Comparison of ENCODE assay signal across 18 cellular contexts in the genomic region with DNA sequence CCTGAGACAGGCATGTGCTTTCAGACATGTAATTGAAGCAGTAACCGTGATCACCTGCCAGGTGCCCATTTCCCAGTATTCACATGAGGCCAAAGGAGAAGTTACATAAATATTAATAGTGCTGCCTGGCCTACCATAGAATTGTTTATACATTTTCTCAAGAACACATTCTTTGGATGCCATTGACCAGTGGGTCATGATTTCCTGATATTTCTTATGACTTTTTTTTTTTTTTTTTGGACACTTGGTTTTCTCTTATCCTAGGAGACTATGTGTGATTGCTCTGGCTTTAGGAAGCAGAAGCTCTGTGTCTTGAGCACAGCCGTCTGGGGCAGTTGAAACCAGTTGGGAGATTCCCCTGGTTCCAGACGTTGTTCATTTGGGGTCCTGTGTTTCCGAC.
DNase-seq lines count a peak whose midpoint lies in the region; ATAC-seq, FAIRE-seq and TF ChIP-seq lines count a peak whose summit lies in the region.
"Had no signal": no experiment of that assay in that cellular context is flagged by ENCODE, and none has a peak within 500 bp of the region (broad histone marks: within the 10 kb centered on the region; RNA-seq: fewer than 3 reads in every experiment).

No MANE protein-coding gene starts in this region.

- intact Hi-C loops in endothelial cell of umbilical vein (cut with micrococcal nuclease) = no loop called here

- POLR2A ChIA-PET in endothelial cell of umbilical vein (lab: Charles Lee) = no interaction called here

- TF ChIP-seq POLR2A in endothelial cell of umbilical vein (IDR thresholded peaks at IDR 0.05; ENCODE audit: low read depth, low read length) = no peak

- H3K23ac ChIP-seq in mesenchymal stem cell (ENCODE audit: low read length in 2 of 2) = no peak overlapping the region

- H3K9ac ChIP-seq in endothelial cell of umbilical vein (replicated peaks; ENCODE audit: extremely low read depth, insufficient read depth, low read length) (no peak overlapping the region), mesenchymal stem cell (ENCODE audit: low read length) (no peak overlapping the region)

- H2BK5ac ChIP-seq in mesenchymal stem cell (ENCODE audit: low read depth, low read length, poor library complexity, severe bottlenecking) = no peak overlapping the region

- peak overlapping the region in 1 of 2 experiments; percentile 68 for H3K18ac ChIP-seq in mesenchymal stem cell (ENCODE audit: low read depth in 1 of 2, low read length in 2 of 2)

- peaks cover 2% of the 10 kb centered on the region for H3K79me1 ChIP-seq in mesenchymal stem cell (replicated peaks; ENCODE audit: low read length, poor library complexity, severe bottlenecking)

- H3K4me2 ChIP-seq in endothelial cell of umbilical vein (ENCODE audit: insufficient read depth, low read length) (no peak overlapping the region), mesenchymal stem cell (ENCODE audit: low read length, poor library complexity, severe bottlenecking) (no peak overlapping the region)

- H3K27ac ChIP-seq in endothelial cell of umbilical vein (ENCODE audit: insufficient read depth, low read depth, low read length) = no peak overlapping the region
- peak overlapping the region; percentile 12 for H3K27ac ChIP-seq in mesenchymal stem cell (ENCODE audit: low read length, poor library complexity, severe bottlenecking)
- H3K27ac ChIP-seq: esophagus squamous epithelium, vagina had no signal

- H3K14ac ChIP-seq in mesenchymal stem cell (ENCODE audit: low read length in 2 of 2) = no peak overlapping the region

- CTCF ChIA-PET in endothelial cell of umbilical vein (lab: Charles Lee) = no interaction called here

- no peaks in the 10 kb centered on the region for H3K4me1 Mint-ChIP-seq in activated T-cell treated with anti-CD3 and anti-CD28 coated beads, Interleukin-2, amount 50 U/mL, for 4 hours (ENCODE audit: low read depth)
- H3K4me1 Mint-ChIP-seq: activated CD8-positive, alpha-beta memory T cell treated with anti-CD3 and anti-CD28 coated beads, Interleukin-2, amount 10 ng/mL, durations not matched to agents 7 days and 5 days had no signal

- H2BK15ac ChIP-seq in mesenchymal stem cell (ENCODE audit: low read depth, poor library complexity, severe bottlenecking) = peak overlapping the region; percentile 56

- no peaks in the 10 kb centered on the region for H3K9me1 ChIP-seq in endothelial cell of umbilical vein (replicated peaks; ENCODE audit: control insufficient read depth, extremely low read depth, insufficient read depth, low read length)

- H3K4me1 ChIP-seq in endothelial cell of umbilical vein (ENCODE audit: control insufficient read depth, extremely low read depth, insufficient read depth, low read length) = peaks cover 2% of the 10 kb centered on the region
- H3K4me1 ChIP-seq in mesenchymal stem cell (ENCODE audit: control insufficient read depth, insufficient read depth, low read depth, low read length) = peaks cover 13% of the 10 kb centered on the region

- 66% methylated on average over 4 of the region's 4 CpGs for WGBS in mesenchymal stem cell

- H3K4me3 ChIP-seq in endothelial cell of umbilical vein (replicated peaks in 1 of 3; ENCODE audit: insufficient read depth in 1 of 3, low read depth in 1 of 3, low read length in 3 of 3) (no peak overlapping the region), mesenchymal stem cell (ENCODE audit: insufficient read depth in 1 of 2, low read depth in 1 of 2, low read length in 2 of 2) (no peak overlapping the region)
- H3K4me3 ChIP-seq: esophagus squamous epithelium, vagina had no signal

- ATAC-seq in activated T-cell treated with anti-CD3 and anti-CD28 coated beads, Interleukin-2, amount 50 U/mL, for 4 hours = no peak
- no peak for ATAC-seq in GM19023 (IDR thresholded peaks at IDR 0.05; ENCODE audit: unreplicated experiment)
- ATAC-seq: activated CD8-positive, alpha-beta memory T cell treated with anti-CD3 and anti-CD28 coated beads, Interleukin-2, amount 10 ng/mL, durations not matched to agents 7 days and 5 days had no signal

- H3K27me3 ChIP-seq in endothelial cell of umbilical vein (ENCODE audit: control insufficient read depth in 2 of 2, insufficient read depth in 2 of 2, low read length in 2 of 2) (no peaks in the 10 kb centered on the region), mesenchymal stem cell (ENCODE audit: control insufficient read depth in 1 of 2, insufficient read depth in 1 of 2, low read length in 2 of 2) (no peaks in the 10 kb centered on the region)
- H3K27me3 ChIP-seq: esophagus squamous epithelium, vagina had no signal

- H2AFZ ChIP-seq in endothelial cell of umbilical vein (ENCODE audit: low read depth, low read length) (no peak overlapping the region), mesenchymal stem cell (ENCODE audit: low read depth, low read length) (no peak overlapping the region)

- no peak for FAIRE-seq in HTR-8/SVneo (lab: Jason Lieb, UNC)
- FAIRE-seq in endothelial cell of umbilical vein (lab: Jason Lieb, UNC) = no peak

- no TSS peak for BruUV-seq in endothelial cell of umbilical vein (replicated peaks; lab: Mats Ljungman, UMichigan)

- no peaks in the 10 kb centered on the region for H3K79me2 ChIP-seq in endothelial cell of umbilical vein (ENCODE audit: control insufficient read depth, insufficient read depth, low read length)

- H4K20me1 ChIP-seq in endothelial cell of umbilical vein (replicated peaks; ENCODE audit: control insufficient read depth, extremely low read depth, insufficient read depth, low read length) = no peaks in the 10 kb centered on the region

- H2BK12ac ChIP-seq in mesenchymal stem cell (ENCODE audit: low read length in 2 of 2) = peak overlapping the region in 1 of 2 experiments; percentile 68

- peak; percentile 28 for DNase-seq in AG09319 (ENCODE audit: extremely low read depth, low read depth)
- DNase-seq in HTR-8/SVneo (ENCODE audit: insufficient read length, low spot score) = peak; percentile 5
- peak; percentile 53 for DNase-seq in endothelial cell of umbilical vein (ENCODE audit: low read depth, low spot score)
- peak; percentile 43 for DNase-seq in mesenchymal stem cell
- DNase-seq in cortex of kidney (lab: John Stamatoyannopoulos, UW) = no peak
- no peak for DNase-seq in activated T-cell treated with anti-CD3 and anti-CD28 coated beads, Interleukin-2, amount 50 U/mL, for 4 hours
- no peak for DNase-seq in NOMO-1 treated with dmso at 0.1 percent for 144 hours (lab: John Stamatoyannopoulos, UW; ENCODE audit: unreplicated experiment)
- DNase-seq: activated CD4-positive, CD25-positive, alpha-beta regulatory T cell treated with anti-CD3 and anti-CD28 coated beads, Interleukin-2, amount 50 U/mL, for 72 hours; activated CD8-positive, alpha-beta memory T cell treated with anti-CD3 and anti-CD28 coated beads, Interleukin-2, amount 10 ng/mL, durations not matched to agents 7 days and 5 days; activated effector memory CD4-positive, alpha-beta T cell treated with anti-CD3 and anti-CD28 coated beads, Interleukin-2, amount 50 U/mL, for 16 hours; AML-193; aorta; esophagus squamous epithelium; NCI-H1436 treated with DMSO at 0.1 percent for 48 hours; nephron progenitor cell had no signal

- no peak overlapping the region for H3K4me3 Mint-ChIP-seq in activated T-cell treated with anti-CD3 and anti-CD28 coated beads, Interleukin-2, amount 50 U/mL, for 4 hours
- H3K4me3 Mint-ChIP-seq: activated CD8-positive, alpha-beta memory T cell treated with anti-CD3 and anti-CD28 coated beads, Interleukin-2, amount 10 ng/mL, durations not matched to agents 7 days and 5 days; nephron progenitor cell; T-helper 2 cell treated with Interferon-gamma antibody and Interleukin-4, amounts not matched to agents 5 μg/mL and 100 μg/mL, for 36 hours had no signal

- H2BK120ac ChIP-seq in mesenchymal stem cell (ENCODE audit: low read depth, low read length) = no peak overlapping the region

- dilution Hi-C loops in endothelial cell of umbilical vein (cut with MboI; ENCODE audit: extremely low pct_ligation_motif_present, low sequenced_read_pairs) = no loop called here

- H3K9me3 ChIP-seq in endothelial cell of umbilical vein (replicated peaks; ENCODE audit: control insufficient read depth, insufficient read depth, low read length) (no peaks in the 10 kb centered on the region), mesenchymal stem cell (ENCODE audit: control insufficient read depth, low read length) (no peaks in the 10 kb centered on the region)
- H3K9me3 ChIP-seq: esophagus squamous epithelium, vagina had no signal

- H3K27me3 Mint-ChIP-seq in activated T-cell treated with anti-CD3 and anti-CD28 coated beads, Interleukin-2, amount 50 U/mL, for 4 hours (ENCODE audit: low read depth) = no peaks in the 10 kb centered on the region
- H3K27me3 Mint-ChIP-seq: activated CD8-positive, alpha-beta memory T cell treated with anti-CD3 and anti-CD28 coated beads, Interleukin-2, amount 10 ng/mL, durations not matched to agents 7 days and 5 days had no signal

- no peaks in the 10 kb centered on the region for H3K36me3 Mint-ChIP-seq in activated T-cell treated with anti-CD3 and anti-CD28 coated beads, Interleukin-2, amount 50 U/mL, for 4 hours (ENCODE audit: insufficient read depth)
- H3K36me3 Mint-ChIP-seq: activated CD8-positive, alpha-beta memory T cell treated with anti-CD3 and anti-CD28 coated beads, Interleukin-2, amount 10 ng/mL, durations not matched to agents 7 days and 5 days had no signal

- H3K4ac ChIP-seq in mesenchymal stem cell (ENCODE audit: low read depth in 1 of 2, low read length in 2 of 2) = peak overlapping the region in 1 of 2 experiments; percentile 1

- peaks cover 0 to 2% of the 10 kb centered on the region in 2 experiments for H3K36me3 ChIP-seq in endothelial cell of umbilical vein (ENCODE audit: control insufficient read depth in 2 of 2, extremely low read depth in 1 of 2, insufficient read depth in 2 of 2, low read length in 2 of 2)
- peaks cover 12 to 62% of the 10 kb centered on the region in 2 experiments for H3K36me3 ChIP-seq in mesenchymal stem cell (ENCODE audit: control insufficient read depth in 1 of 2, insufficient read depth in 2 of 2, low read depth in 1 of 2, low read length in 2 of 2)
- H3K36me3 ChIP-seq: vagina had no signal

- no peaks in the 10 kb centered on the region for H3K9me3 Mint-ChIP-seq in activated T-cell treated with anti-CD3 and anti-CD28 coated beads, Interleukin-2, amount 50 U/mL, for 4 hours
- H3K9me3 Mint-ChIP-seq: T-helper 2 cell treated with Interferon-gamma antibody and Interleukin-4, amounts not matched to agents 5 μg/mL and 100 μg/mL, for 36 hours had no signal

- H2AK5ac ChIP-seq in mesenchymal stem cell (ENCODE audit: low read length, severe bottlenecking) = peak overlapping the region; percentile 69

- H4K91ac ChIP-seq in mesenchymal stem cell (ENCODE audit: low read length) = peak overlapping the region; percentile 1

- H4K8ac ChIP-seq in mesenchymal stem cell (ENCODE audit: low read length) = peak overlapping the region; percentile 74

- TF ChIP-seq CTCF in AG09319 (IDR thresholded peaks at IDR 0.05; ENCODE audit: low read depth, low read length) (no peak), endothelial cell of umbilical vein (IDR thresholded peaks at IDR 0.05; ENCODE audit: extremely low read depth in 1 of 2, insufficient read depth in 1 of 2, low read depth in 1 of 2, low read length in 2 of 2) (no peak)

TF ChIP-seq in endothelial cell of umbilical vein, 7 proteins besides CTCF, POLR2A, EP300 and RAD21 (continues in another document):
- TF ChIP-seq EZH2 (IDR thresholded peaks at IDR 0.05; ENCODE audit: borderline replicate concordance, low read depth, low read length, severe bottlenecking) (no peak), JUN (IDR thresholded peaks at IDR 0.05; ENCODE audit: borderline replicate concordance, insufficient read depth, insufficient read length, low read depth) (no peak)

Comparison
In these comparisons a context has a peak if more than half of its experiments do, and no peak if none do; other contexts are left out.
1. DNase-seq: peak in AG09319 (single experiment), HTR-8/SVneo (single experiment), endothelial cell of umbilical vein (single experiment) and mesenchymal stem cell (single experiment); none in cortex of kidney (single experiment), activated T-cell treated with anti-CD3 and anti-CD28 coated beads, Interleukin-2, amount 50 U/mL, for 4 hours (single experiment) and NOMO-1 treated with dmso at 0.1 percent for 144 hours (single experiment).